In the genomic region with DNA sequence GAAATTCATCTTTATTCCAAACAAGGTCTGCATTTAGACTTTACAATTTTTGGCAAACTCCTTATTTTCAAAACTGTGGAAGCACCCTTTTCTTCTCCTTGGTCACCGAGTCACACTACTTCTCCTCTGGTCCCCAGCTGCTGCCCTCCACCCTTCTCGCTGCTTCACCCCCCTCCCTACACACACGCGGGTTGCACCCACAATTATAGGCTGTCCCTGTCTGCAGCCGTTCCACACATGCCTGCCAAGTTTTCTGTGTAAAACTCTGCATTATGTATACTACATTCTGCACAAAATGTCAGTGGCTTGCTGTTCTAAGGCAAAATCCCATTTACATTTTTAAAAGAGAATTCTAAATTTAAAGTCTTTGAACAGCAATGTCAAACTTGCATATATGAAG, we compare ENCODE assay signal across 20 cellular contexts.
DNase-seq lines count a peak whose midpoint lies in the region; ATAC-seq and TF ChIP-seq lines count a peak whose summit lies in the region.
"Had no signal": no experiment of that assay in that cellular context is flagged by ENCODE, and none has a peak within 500 bp of the region (broad histone marks: within the 10 kb centered on the region; RNA-seq: fewer than 3 reads in every experiment).

No MANE protein-coding gene starts in this region.

- no peak overlapping the region for H3K18ac ChIP-seq in mesenchymal stem cell (ENCODE audit: low read depth in 1 of 2, low read length in 2 of 2)

- peak overlapping the region; percentile 21 for H3K27ac Mint-ChIP-seq in activated CD4-positive, alpha-beta T cell treated with anti-CD3 and anti-CD28 coated beads for 36 hours
- peak overlapping the region; percentile 56 for H3K27ac Mint-ChIP-seq in stimulated activated naive B cell treated with anti-CD40 and anti-IgM and Interleukin-4, amounts not matched to agents 10 μg/mL and 1 μg/mL and 100 μg/mL, for 72 hours
- H3K27ac Mint-ChIP-seq: B cell had no signal

- no peak overlapping the region for H2BK120ac ChIP-seq in mesenchymal stem cell (ENCODE audit: low read depth, low read length)

- H3K4ac ChIP-seq in mesenchymal stem cell (ENCODE audit: low read depth in 1 of 2, low read length in 2 of 2): no peak overlapping the region

- H3K4me1 ChIP-seq in mesenchymal stem cell (ENCODE audit: control insufficient read depth, insufficient read depth, low read depth, low read length): peaks cover 4% of the 10 kb centered on the region

- H2AK5ac ChIP-seq in mesenchymal stem cell (ENCODE audit: low read length, severe bottlenecking): no peak overlapping the region

- CTCF ChIA-PET in activated CD4-positive, alpha-beta T cell treated with anti-CD3 and anti-CD28 coated beads for 36 hours (lab: Charles Lee): interaction anchor here (0.6 to 1.2 kb wide), 3 partner anchors 9 to 408 kb away, joined by 3 read pairs; no protein-coding TSS in a partner anchor

- DNase-seq in activated CD4-positive, alpha-beta T cell treated with anti-CD3 and anti-CD28 coated beads for 36 hours: no peak
- no peak for DNase-seq in activated CD4-positive, alpha-beta T cell treated with anti-CD3 and anti-CD28 coated beads for 48 hours
- DNase-seq in dorsolateral prefrontal cortex (peak in 6 of 10 donors; percentile 32 to 59 (median 52)), mesenchymal stem cell (no peak), NCI-H774 (lab: John Stamatoyannopoulos, UW) (no peak)
- DNase-seq in stimulated activated naive B cell treated with anti-CD40 and anti-IgM and Interleukin-4, amounts not matched to agents 10 μg/mL and 1 μg/mL and 100 μg/mL, for 72 hours: no peak
- DNase-seq: activated CD8-positive, alpha-beta memory T cell treated with anti-CD3 and anti-CD28 coated beads for 24 hours; cortex of kidney; foreskin fibroblast; H7; kidney; mesendoderm; NCI-H187; NCI-H345; stimulated activated CD4-positive, alpha-beta T cell treated with anti-CD3 and anti-CD28 coated beads, Interleukin-4, amount 100 ng/mL, for 24 hours; T1000 had no signal

- no peak overlapping the region for H3K4me3 Mint-ChIP-seq in activated CD4-positive, alpha-beta T cell treated with anti-CD3 and anti-CD28 coated beads for 36 hours
- no peak overlapping the region for H3K4me3 Mint-ChIP-seq in stimulated activated naive B cell treated with anti-CD40 and anti-IgM and Interleukin-4, amounts not matched to agents 10 μg/mL and 1 μg/mL and 100 μg/mL, for 72 hours
- H3K4me3 Mint-ChIP-seq: B cell had no signal

- no peak overlapping the region for H2BK5ac ChIP-seq in mesenchymal stem cell (ENCODE audit: low read depth, low read length, poor library complexity, severe bottlenecking)

- H2AFZ ChIP-seq in mesenchymal stem cell (ENCODE audit: low read depth, low read length): no peak overlapping the region

- peak overlapping the region in 39 of 59 donors; percentile 1 to 49 (median 30) for H3K4me3 ChIP-seq in dorsolateral prefrontal cortex
- no peak overlapping the region for H3K4me3 ChIP-seq in mesenchymal stem cell (ENCODE audit: insufficient read depth in 1 of 2, low read depth in 1 of 2, low read length in 2 of 2)
- H3K4me3 ChIP-seq: SK-N-MC had no signal

- intact Hi-C loops in activated CD4-positive, alpha-beta T cell treated with anti-CD3 and anti-CD28 coated beads for 36 hours (cut with DNase I, micrococcal nuclease): no loop called here
- intact Hi-C loops in dorsolateral prefrontal cortex (cut with DNase I): no loop called here

- H3K14ac ChIP-seq in mesenchymal stem cell (ENCODE audit: low read length in 2 of 2): no peak overlapping the region

- peaks cover 18% of the 10 kb centered on the region for H3K79me1 ChIP-seq in mesenchymal stem cell (replicated peaks; ENCODE audit: low read length, poor library complexity, severe bottlenecking)

- H2BK12ac ChIP-seq in mesenchymal stem cell (ENCODE audit: low read length in 2 of 2): no peak overlapping the region

- peaks cover 6 to 26% of the 10 kb centered on the region in 2 experiments for H3K36me3 ChIP-seq in mesenchymal stem cell (ENCODE audit: control insufficient read depth in 1 of 2, insufficient read depth in 2 of 2, low read depth in 1 of 2, low read length in 2 of 2)

- peaks cover 25% of the 10 kb centered on the region for H3K4me1 Mint-ChIP-seq in activated CD4-positive, alpha-beta T cell treated with anti-CD3 and anti-CD28 coated beads for 36 hours
- no peaks in the 10 kb centered on the region for H3K4me1 Mint-ChIP-seq in stimulated activated naive B cell treated with anti-CD40 and anti-IgM and Interleukin-4, amounts not matched to agents 10 μg/mL and 1 μg/mL and 100 μg/mL, for 72 hours
- H3K4me1 Mint-ChIP-seq: B cell had no signal

- H3K27me3 Mint-ChIP-seq in activated CD4-positive, alpha-beta T cell treated with anti-CD3 and anti-CD28 coated beads for 36 hours: no peaks in the 10 kb centered on the region
- no peaks in the 10 kb centered on the region for H3K27me3 Mint-ChIP-seq in stimulated activated naive B cell treated with anti-CD40 and anti-IgM and Interleukin-4, amounts not matched to agents 10 μg/mL and 1 μg/mL and 100 μg/mL, for 72 hours
- H3K27me3 Mint-ChIP-seq: B cell had no signal

- no peaks in the 10 kb centered on the region for H3K9me3 Mint-ChIP-seq in activated CD4-positive, alpha-beta T cell treated with anti-CD3 and anti-CD28 coated beads for 36 hours (ENCODE audit: low read depth)
- H3K9me3 Mint-ChIP-seq in stimulated activated naive B cell treated with anti-CD40 and anti-IgM and Interleukin-4, amounts not matched to agents 10 μg/mL and 1 μg/mL and 100 μg/mL, for 72 hours: no peaks in the 10 kb centered on the region

- H2BK15ac ChIP-seq in mesenchymal stem cell (ENCODE audit: low read depth, poor library complexity, severe bottlenecking): no peak overlapping the region

- H3K9ac ChIP-seq in mesenchymal stem cell (ENCODE audit: low read length): peak overlapping the region; percentile 50

- H3K9me3 ChIP-seq in mesenchymal stem cell (ENCODE audit: control insufficient read depth, low read length): no peaks in the 10 kb centered on the region

- ATAC-seq in activated CD4-positive, alpha-beta T cell treated with anti-CD3 and anti-CD28 coated beads for 36 hours: no peak
- no peak for ATAC-seq in stimulated activated naive B cell treated with anti-CD40 and anti-IgM and Interleukin-4, amounts not matched to agents 10 μg/mL and 1 μg/mL and 100 μg/mL, for 72 hours (replicated peaks)
- ATAC-seq in HG03565 (IDR thresholded peaks at IDR 0.05; ENCODE audit: unreplicated experiment): no peak
- no peak for ATAC-seq in HG02973 (IDR thresholded peaks at IDR 0.05; ENCODE audit: unreplicated experiment)

- WGBS in mesenchymal stem cell: 98% methylated on average over 5 of the region's 5 CpGs

- peak overlapping the region in 18 of 59 donors; percentile 1 to 59 (median 21) for H3K27ac ChIP-seq in dorsolateral prefrontal cortex
- H3K27ac ChIP-seq in mesenchymal stem cell (ENCODE audit: low read length, poor library complexity, severe bottlenecking): no peak overlapping the region
- H3K27ac ChIP-seq: SK-N-MC had no signal

- peaks cover 58% of the 10 kb centered on the region for H3K36me3 Mint-ChIP-seq in activated CD4-positive, alpha-beta T cell treated with anti-CD3 and anti-CD28 coated beads for 36 hours (ENCODE audit: low read depth)
- H3K36me3 Mint-ChIP-seq in stimulated activated naive B cell treated with anti-CD40 and anti-IgM and Interleukin-4, amounts not matched to agents 10 μg/mL and 1 μg/mL and 100 μg/mL, for 72 hours: peaks cover 23 to 49% of the 10 kb centered on the region in 2 donors

- no peaks in the 10 kb centered on the region for H3K27me3 ChIP-seq in dorsolateral prefrontal cortex
- H3K27me3 ChIP-seq in mesenchymal stem cell (ENCODE audit: control insufficient read depth in 1 of 2, insufficient read depth in 1 of 2, low read length in 2 of 2): no peaks in the 10 kb centered on the region

- POLR2A ChIA-PET in activated CD4-positive, alpha-beta T cell treated with anti-CD3 and anti-CD28 coated beads for 36 hours (lab: Charles Lee): no interaction called here

- H3K4me2 ChIP-seq in mesenchymal stem cell (ENCODE audit: low read length, poor library complexity, severe bottlenecking): no peak overlapping the region

- H4K91ac ChIP-seq in mesenchymal stem cell (ENCODE audit: low read length): peak overlapping the region; percentile 39

- no peak for TF ChIP-seq CTCF in dorsolateral prefrontal cortex (IDR thresholded peaks at IDR 0.05 in 54 of 56, conservative IDR thresholded peaks at IDR 0.05 in 2 of 56; ENCODE audit: low read depth in 1 of 56, partially characterized antibody in 56 of 56)

- no peak overlapping the region for H4K8ac ChIP-seq in mesenchymal stem cell (ENCODE audit: low read length)

- peak overlapping the region in 1 of 2 experiments; percentile 86 for H3K23ac ChIP-seq in mesenchymal stem cell (ENCODE audit: low read length in 2 of 2)

Comparison
In these comparisons a context has a peak if more than half of its experiments do, and no peak if none do; other contexts are left out.
1. DNase-seq: peak in dorsolateral prefrontal cortex (6 of 10); none in activated CD4-positive, alpha-beta T cell treated with anti-CD3 and anti-CD28 coated beads for 36 hours (single experiment), activated CD4-positive, alpha-beta T cell treated with anti-CD3 and anti-CD28 coated beads for 48 hours (single experiment), mesenchymal stem cell (single experiment), stimulated activated naive B cell treated with anti-CD40 and anti-IgM and Interleukin-4, amounts not matched to agents 10 μg/mL and 1 μg/mL and 100 μg/mL, for 72 hours (single experiment) and NCI-H774 (single experiment).
2. H3K4me3 ChIP-seq: peak in dorsolateral prefrontal cortex (39 of 59); none in mesenchymal stem cell (0 of 2).